Comparison of ENCODE assay signal across 32 cellular contexts in the genomic region with DNA sequence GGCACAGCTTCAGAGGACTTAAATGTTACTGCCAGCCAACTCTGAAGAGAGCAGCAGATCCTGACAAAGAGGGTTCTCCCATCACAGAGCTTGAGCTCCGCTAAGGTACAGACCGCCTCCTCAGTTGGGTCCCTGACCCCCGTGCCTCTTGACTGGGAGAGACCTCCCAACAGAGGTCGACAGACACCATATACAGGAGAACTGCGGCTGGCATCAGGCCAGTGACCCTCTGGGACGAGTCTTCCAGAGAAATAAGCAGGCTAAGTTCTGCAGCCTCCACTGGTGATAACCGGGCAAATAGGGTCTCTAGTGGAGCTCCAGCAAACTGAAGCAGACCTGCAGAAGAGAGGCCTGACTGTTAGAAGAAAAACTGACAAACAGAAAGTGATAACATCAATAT.
"Had no signal": no experiment of that assay in that cellular context is flagged by ENCODE, and none has a peak within 500 bp of the region (broad histone marks: within the 10 kb centered on the region; RNA-seq: fewer than 3 reads in every experiment).

No MANE protein-coding gene starts in this region.

- H3K9me3 ChIP-seq: adrenal gland had no signal

- H3K27ac ChIP-seq: adrenal gland, body of pancreas, brain microvascular endothelial cell, breast epithelium, VCaP had no signal

- H3K27me3 ChIP-seq: adrenal gland, body of pancreas, brain microvascular endothelial cell, breast epithelium had no signal

- H3K36me3 ChIP-seq: adrenal gland, brain microvascular endothelial cell, breast epithelium had no signal

- H3K4me1 ChIP-seq: adrenal gland, body of pancreas, breast epithelium had no signal

- DNase-seq: activated B cell treated with CpG ODN at 0.5 μM for 24 hours; activated CD4-positive, alpha-beta memory T cell treated with anti-CD3 and anti-CD28 coated beads for 36 hours; activated CD4-positive, alpha-beta T cell treated with anti-CD3 and anti-CD28 coated beads for 4 hours; activated CD4-positive, alpha-beta T cell treated with anti-CD3 and anti-CD28 coated beads, Interleukin-2, amount 10 ng/mL, durations not matched to agents 24 days and 14 days; activated CD4-positive, alpha-beta T cell treated with anti-CD3 and anti-CD28 coated beads, Interleukin-2, amount 50 U/mL, for 1 hour; activated CD4-positive, alpha-beta T cell treated with anti-CD3 and anti-CD28 coated beads, Interleukin-2, amount 50 U/mL, for 4 hours; activated CD4-positive, CD25-positive, alpha-beta regulatory T cell treated with anti-CD3 and anti-CD28 coated beads, Interleukin-2, amount 50 U/mL, for 72 hours; activated CD8-positive, alpha-beta memory T cell treated with anti-CD3 and anti-CD28 coated beads for 24 hours; activated CD8-positive, alpha-beta memory T cell treated with anti-CD3 and anti-CD28 coated beads, Interleukin-2, amount 10 ng/mL, durations not matched to agents 7 days and 5 days; activated CD8-positive, alpha-beta memory T cell treated with anti-CD3 and anti-CD28 coated beads, Interleukin-2, amount 50 U/mL, for 48 hours; activated CD8-positive, alpha-beta T cell treated with anti-CD3 and anti-CD28 coated beads, Interleukin-2, amount 10 ng/mL, durations not matched to agents 7 days and 5 days; activated effector memory CD4-positive, alpha-beta T cell treated with anti-CD3 and anti-CD28 coated beads, Interleukin-2, amount 50 U/mL, for 16 hours; activated gamma-delta T cell treated with Interleukin-2 at 50 U/mL for 16 hours; activated naive CD4-positive, alpha-beta T cell; activated naive CD4-positive, alpha-beta T cell treated with anti-CD3 and anti-CD28 coated beads for 36 hours; activated naive CD4-positive, alpha-beta T cell treated with anti-CD3 and anti-CD28 coated beads, Interleukin-2, amount 50 U/mL, for 16 hours; activated naive CD8-positive, alpha-beta T cell treated with anti-CD3 and anti-CD28 coated beads for 36 hours; activated T-cell treated with anti-CD3 and anti-CD28 coated beads, Interleukin-2, amount 50 U/mL, for 4 hours; activated T-cell treated with anti-CD3 and anti-CD28 coated beads, Interleukin-2, amount 50 U/mL, for 72 hours; adrenal gland; amniotic stem cell; brain microvascular endothelial cell; central memory CD4-positive, alpha-beta T cell; SW 1271; T-helper 1 cell; T-helper 2 cell; T-helper 9 cell had no signal

- ATAC-seq: activated CD8-positive, alpha-beta memory T cell treated with anti-CD3 and anti-CD28 coated beads, Interleukin-2, amount 10 ng/mL, durations not matched to agents 7 days and 5 days; activated CD8-positive, alpha-beta T cell treated with anti-CD3 and anti-CD28 coated beads, Interleukin-2, amount 10 ng/mL, durations not matched to agents 7 days and 5 days; activated naive CD4-positive, alpha-beta T cell treated with anti-CD3 and anti-CD28 coated beads, Interleukin-2, amount 50 U/mL, for 72 hours; activated T-cell treated with anti-CD3 and anti-CD28 coated beads, Interleukin-2, amount 50 U/mL, for 4 hours; activated T-cell treated with anti-CD3 and anti-CD28 coated beads, Interleukin-2, amount 50 U/mL, for 72 hours; activated T-helper 17 cell treated with anti-CD3 and anti-CD28 coated beads, Interleukin-2, amount 50 U/mL, for 72 hours; body of pancreas had no signal

- H3K4me3 ChIP-seq: adrenal gland, body of pancreas, breast epithelium had no signal
